ENCODE assay signal across 1 cellular context in genomic region chr7:43639858-43640491, GRCh38.
TF ChIP-seq lines count a peak whose summit lies in the region.

No MANE protein-coding gene starts in this region.

TF ChIP-seq in SK-N-SH treated with all-trans-retinoic acid at 6 μM for 48 hours, 23 proteins besides CTCF, POLR2A, EP300 and RAD21 (continued from another document):
- TF ChIP-seq CREB5 (CRISPR knock-in tag; IDR thresholded peaks at IDR 0.05; ENCODE audit: low read depth) (0 out of 2 replicates have a peak, but pooled peaks have one; percentile 13), PPARA (CRISPR knock-in tag; IDR thresholded peaks at IDR 0.05; ENCODE audit: borderline replicate concordance) (no peak), ARNTL (CRISPR knock-in tag; IDR thresholded peaks at IDR 0.05; ENCODE audit: borderline replicate concordance, low read depth) (no peak)
TF ChIP-seq in SK-N-SH treated with all-trans-retinoic acid at 6 μM for 48 hours: peak in this region for 8.
